In genomic region chr10:83562381-83562780, GRCh38 we compare ENCODE assay signal across 18 cellular contexts.
"Had no signal": no experiment of that assay in that cellular context is flagged by ENCODE, and none has a peak within 500 bp of the region (broad histone marks: within the 10 kb centered on the region; RNA-seq: fewer than 3 reads in every experiment).

No MANE protein-coding gene starts in this region.

- H3K27ac Mint-ChIP-seq: activated CD8-positive, alpha-beta memory T cell treated with anti-CD3 and anti-CD28 coated beads, Interleukin-2, amount 10 ng/mL, durations not matched to agents 7 days and 5 days; activated naive CD8-positive, alpha-beta T cell; brain; effector memory CD8-positive, alpha-beta T cell; memory B cell; nephron had no signal

- H3K9me3 Mint-ChIP-seq: nephron had no signal

- H3K4me1 ChIP-seq: left ventricle myocardium inferior, transverse colon had no signal

- H3K9me3 ChIP-seq: left ventricle myocardium inferior, transverse colon had no signal

- H3K27ac ChIP-seq: left ventricle myocardium inferior, transverse colon had no signal

- H3K27me3 Mint-ChIP-seq: activated CD8-positive, alpha-beta memory T cell treated with anti-CD3 and anti-CD28 coated beads, Interleukin-2, amount 10 ng/mL, durations not matched to agents 7 days and 5 days; activated naive CD8-positive, alpha-beta T cell; effector memory CD8-positive, alpha-beta T cell; memory B cell had no signal

- DNase-seq: activated CD4-positive, alpha-beta T cell treated with anti-CD3 and anti-CD28 coated beads, Interleukin-2, amount 50 U/mL, for 4 hours; activated CD8-positive, alpha-beta memory T cell treated with anti-CD3 and anti-CD28 coated beads, Interleukin-2, amount 10 ng/mL, durations not matched to agents 7 days and 5 days; activated effector memory CD4-positive, alpha-beta T cell treated with anti-CD3 and anti-CD28 coated beads, Interleukin-2, amount 50 U/mL, for 16 hours; activated T-cell treated with anti-CD3 and anti-CD28 coated beads, Interleukin-2, amount 50 U/mL, for 4 hours; amygdala; effector memory CD8-positive, alpha-beta T cell; glutamatergic neuron; left ventricle myocardium inferior; stimulated activated CD4-positive, alpha-beta T cell treated with anti-CD3 and anti-CD28 coated beads, Interleukin-12 subunit alpha, Interleukin-12 subunit beta, amount 100 ng/mL, for 4 hours; stimulated activated naive CD4-positive, alpha-beta T cell; substantia nigra; T-helper 2 cell; transverse colon had no signal

- FAIRE-seq: islet of Langerhans had no signal

- H3K4me1 Mint-ChIP-seq: activated CD8-positive, alpha-beta memory T cell treated with anti-CD3 and anti-CD28 coated beads, Interleukin-2, amount 10 ng/mL, durations not matched to agents 7 days and 5 days; brain; memory B cell; nephron had no signal

- H3K4me3 ChIP-seq: left ventricle myocardium inferior, transverse colon had no signal

- H3K36me3 ChIP-seq: left ventricle myocardium inferior, transverse colon had no signal

- H3K27me3 ChIP-seq: transverse colon had no signal

- H3K36me3 Mint-ChIP-seq: activated CD8-positive, alpha-beta memory T cell treated with anti-CD3 and anti-CD28 coated beads, Interleukin-2, amount 10 ng/mL, durations not matched to agents 7 days and 5 days; activated naive CD8-positive, alpha-beta T cell; brain; memory B cell had no signal

- H3K4me3 Mint-ChIP-seq: activated CD8-positive, alpha-beta memory T cell treated with anti-CD3 and anti-CD28 coated beads, Interleukin-2, amount 10 ng/mL, durations not matched to agents 7 days and 5 days; activated naive CD8-positive, alpha-beta T cell; activated T-cell treated with anti-CD3 and anti-CD28 coated beads, Interleukin-2, amount 50 U/mL, for 4 hours; brain; effector memory CD8-positive, alpha-beta T cell; memory B cell; nephron had no signal
